In genomic region chr17:996554-997344, GRCh38 we compare ENCODE assay signal across 1 cellular context.
TF ChIP-seq lines count a peak whose summit lies in the region.

TIMM22 (plus strand) TSS chr17:997129; CDS start chr17:997143, 14 bp downstream.

TF ChIP-seq in K562, 482 proteins besides CTCF, POLR2A, EP300 and RAD21 (continued from another document):
- no peak for TF ChIP-seq ZNF407 (IDR thresholded peaks at IDR 0.05; ENCODE audit: low read depth)
- TF ChIP-seq POLR2G (IDR thresholded peaks at IDR 0.05; ENCODE audit: low read depth, low read length): peak; percentile 92
- no peak for TF ChIP-seq PTBP1 (IDR thresholded peaks at IDR 0.05; ENCODE audit: low read depth, low read length)
- peak; percentile 97 for TF ChIP-seq MAX (CRISPR knock-in tag; IDR thresholded peaks at IDR 0.05)
- TF ChIP-seq ZBTB7A (IDR thresholded peaks at IDR 0.05; ENCODE audit: borderline replicate concordance, control insufficient read depth, low read depth, low read length): no peak
- TF ChIP-seq HSF4 (CRISPR knock-in tag; IDR thresholded peaks at IDR 0.05; ENCODE audit: borderline replicate concordance): no peak
- no peak; the same call in 1 of the 2 replicates for TF ChIP-seq HDAC8 (tag; IDR thresholded peaks at IDR 0.05)
- TF ChIP-seq ESRRB (CRISPR knock-in tag; IDR thresholded peaks at IDR 0.05; ENCODE audit: borderline replicate concordance): no peak
- TF ChIP-seq SRSF3 (IDR thresholded peaks at IDR 0.05; ENCODE audit: insufficient read depth, low read length): no peak
- peak; percentile 44; the same call in 1 of the 2 replicates for TF ChIP-seq ZBTB33 (CRISPR knock-in tag; IDR thresholded peaks at IDR 0.05)
- TF ChIP-seq HDAC2 (IDR thresholded peaks at IDR 0.05): peak; percentile 65; the same call in 1 of the 2 replicates
- no peak for TF ChIP-seq ZMIZ1 (IDR thresholded peaks at IDR 0.05; ENCODE audit: low read depth in 2 of 2, low read length in 2 of 2)
- no peak for TF ChIP-seq XRCC3 (IDR thresholded peaks at IDR 0.05)
- TF ChIP-seq TBL1XR1 (IDR thresholded peaks at IDR 0.05; ENCODE audit: low read length in 2 of 2): 0 out of 4 replicates have a peak, but pooled peaks of 1 of the 2 experiments have one; percentile 72
- TF ChIP-seq SP2 (IDR thresholded peaks at IDR 0.05; ENCODE audit: extremely low read depth, low read depth, low read length, poor library complexity, severe bottlenecking): no peak
- TF ChIP-seq TEAD2 (tag; IDR thresholded peaks at IDR 0.05): no peak
- peak in 1 of 2 experiments; percentile 72; a peak in 1 of 4 replicates for TF ChIP-seq TEAD1 (CRISPR knock-in tag; IDR thresholded peaks at IDR 0.05)
- no peak for TF ChIP-seq ZNF75A (CRISPR knock-in tag; IDR thresholded peaks at IDR 0.05)
- no peak for TF ChIP-seq E4F1 (CRISPR knock-in tag; IDR thresholded peaks at IDR 0.05; ENCODE audit: borderline replicate concordance)
TF ChIP-seq in K562: peak in this region for 136.
